In the genomic region with DNA sequence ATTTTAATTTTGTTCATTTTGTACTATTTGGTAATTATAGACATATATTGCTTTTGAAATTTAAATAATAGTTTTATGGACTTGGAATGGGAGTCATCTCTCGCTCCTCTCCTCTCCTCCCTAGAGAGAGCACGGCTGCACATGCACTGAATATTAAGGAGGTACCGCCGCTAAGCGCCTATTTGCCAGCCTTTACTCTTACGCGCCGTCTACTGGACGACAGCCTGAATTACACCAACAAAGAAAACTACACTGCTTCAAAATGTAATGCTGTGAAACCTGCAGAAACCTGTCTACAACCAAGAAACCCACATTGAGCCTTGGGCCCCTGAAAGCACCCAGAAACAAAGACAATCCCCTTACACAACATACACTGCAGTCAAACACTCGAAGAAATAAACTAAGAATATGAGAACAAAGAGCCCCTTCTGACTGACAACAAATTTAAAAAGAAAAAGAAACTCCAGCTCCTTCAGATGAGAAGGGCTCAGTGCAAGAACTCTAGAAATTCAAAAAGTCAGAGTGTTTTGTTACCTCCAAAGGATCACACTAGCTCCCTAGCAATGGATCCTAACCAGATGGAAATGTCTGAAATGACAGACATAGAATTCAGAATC, we compare ENCODE assay signal across 7 cellular contexts.
DNase-seq lines count a peak whose midpoint lies in the region; ATAC-seq and TF ChIP-seq lines count a peak whose summit lies in the region.

No MANE protein-coding gene starts in this region.

- H2BK12ac ChIP-seq in neuronal stem cell (ENCODE audit: low read length) = no peak overlapping the region

- H3K4me1 ChIP-seq in Karpas-422 (ENCODE audit: low read length) (no peaks in the 10 kb centered on the region), neuronal stem cell (ENCODE audit: control insufficient read depth in 2 of 2, insufficient read depth in 1 of 2, low read depth in 1 of 2, low read length in 2 of 2) (no peaks in the 10 kb centered on the region)

- no peak overlapping the region for H3K23ac ChIP-seq in neuronal stem cell (ENCODE audit: low read depth, low read length, poor library complexity)

- no peak overlapping the region for H3K4ac ChIP-seq in neuronal stem cell (ENCODE audit: low read length)

- H2BK5ac ChIP-seq in neuronal stem cell (ENCODE audit: low read length) = no peak overlapping the region

- no peaks in the 10 kb centered on the region for H3K79me1 ChIP-seq in neuronal stem cell (ENCODE audit: low read depth, low read length)

- no peaks in the 10 kb centered on the region for H3K9me2 ChIP-seq in Karpas-422 (replicated peaks; ENCODE audit: insufficient read depth, low read length)

- no CpG with 5 or more reads among the region's 10 CpGs for WGBS in neuronal stem cell (ENCODE audit: extremely low coverage in 2 of 2, insufficient read length in 2 of 2, insufficient replicate concordance in 1 of 2), 2 donors

- no peak for ATAC-seq in GM19324 (IDR thresholded peaks at IDR 0.05; ENCODE audit: low FRiP score, unreplicated experiment)
- no peak for ATAC-seq in activated CD4-positive, CD25-positive, alpha-beta regulatory T cell treated with anti-CD3 and anti-CD28 coated beads, Interleukin-2, amount 50 U/mL, for 24 hours

- H3K36me3 ChIP-seq in Karpas-422 (ENCODE audit: insufficient read depth, low read length) = no peaks in the 10 kb centered on the region
- H3K36me3 ChIP-seq in neuronal stem cell (replicated peaks in 1 of 2; ENCODE audit: control insufficient read depth in 2 of 2, insufficient read depth in 2 of 2, low read length in 2 of 2) = no peaks in the 10 kb centered on the region

- H2BK15ac ChIP-seq in neuronal stem cell (ENCODE audit: low read length) = no peak overlapping the region

- H3K9ac ChIP-seq in Karpas-422 (ENCODE audit: low read length) (no peak overlapping the region), neuronal stem cell (ENCODE audit: low read depth, low read length, poor library complexity) (no peak overlapping the region)

- H2AK5ac ChIP-seq in neuronal stem cell (ENCODE audit: low read depth, low read length) = no peak overlapping the region

- H3K4me3 ChIP-seq in GM12875 (ENCODE audit: low read depth, low read length) = no peak overlapping the region
- no peak overlapping the region for H3K4me3 ChIP-seq in Karpas-422 (ENCODE audit: low read length)
- H3K4me3 ChIP-seq in neuronal stem cell (ENCODE audit: low read length in 2 of 2) = no peak overlapping the region

- peak; percentile 74 for TF ChIP-seq CTCF in GM12875 (IDR thresholded peaks at IDR 0.05; ENCODE audit: borderline replicate concordance, insufficient read depth, low read depth, low read length)

- H4K8ac ChIP-seq in neuronal stem cell (ENCODE audit: low read depth, low read length) = no peak overlapping the region

- H3K79me2 ChIP-seq in Karpas-422 (ENCODE audit: low read length) = no peaks in the 10 kb centered on the region

- H4K91ac ChIP-seq in neuronal stem cell (ENCODE audit: low read depth, low read length, poor library complexity) = no peak overlapping the region

- H3K18ac ChIP-seq in neuronal stem cell (ENCODE audit: low read length) = no peak overlapping the region

- H3K27me3 ChIP-seq in Karpas-422 (ENCODE audit: low read length) (no peaks in the 10 kb centered on the region), neuronal stem cell (ENCODE audit: control insufficient read depth in 3 of 3, insufficient read depth in 3 of 3, low read depth in 1 of 3, low read length in 3 of 3) (no peaks in the 10 kb centered on the region)

- H2AFZ ChIP-seq in Karpas-422 (ENCODE audit: low read length) = no peak overlapping the region
- peak overlapping the region; percentile 67 for H2AFZ ChIP-seq in neuronal stem cell (ENCODE audit: low read length)

- H3K9me3 ChIP-seq in Karpas-422 (ENCODE audit: low read length) (peaks cover 28% of the 10 kb centered on the region), neuronal stem cell (replicated peaks in 1 of 2; ENCODE audit: control insufficient read depth in 2 of 2, insufficient read depth in 1 of 2, low read depth in 1 of 2, low read length in 2 of 2) (no peaks in the 10 kb centered on the region)

- no peak overlapping the region for H2BK120ac ChIP-seq in neuronal stem cell (ENCODE audit: low read depth, low read length)

- no peaks in the 10 kb centered on the region for H4K20me1 ChIP-seq in Karpas-422 (ENCODE audit: insufficient read depth, low read depth, low read length)

- peak; percentile 65 for DNase-seq in Karpas-422
- DNase-seq in T47D (ENCODE audit: low read depth in 1 of 2, low spot score in 1 of 2) = peak; percentile 58 to 85
- DNase-seq in neuronal stem cell (ENCODE audit: low spot score) = peak; percentile 38
- DNase-seq in HK-2 (ENCODE audit: unreplicated experiment) = no peak

- no peak overlapping the region for H3K14ac ChIP-seq in neuronal stem cell (ENCODE audit: low read length)

- in situ Hi-C loops in T47D (cut with HindIII; ENCODE audit: low pct_unique_long_range_greater_than_20kb, low sequenced_read_pairs) = no loop called here

- H3K4me2 ChIP-seq in Karpas-422 (ENCODE audit: low read depth, low read length, poor library complexity, severe bottlenecking) (no peak overlapping the region), neuronal stem cell (ENCODE audit: insufficient read depth, low read length, poor library complexity, severe bottlenecking) (no peak overlapping the region)

- H3K27ac ChIP-seq in Karpas-422 (ENCODE audit: low read length) (no peak overlapping the region), neuronal stem cell (replicated peaks; ENCODE audit: low read length) (no peak overlapping the region)
